ENCODE assay signal across 7 cellular contexts in the genomic region with DNA sequence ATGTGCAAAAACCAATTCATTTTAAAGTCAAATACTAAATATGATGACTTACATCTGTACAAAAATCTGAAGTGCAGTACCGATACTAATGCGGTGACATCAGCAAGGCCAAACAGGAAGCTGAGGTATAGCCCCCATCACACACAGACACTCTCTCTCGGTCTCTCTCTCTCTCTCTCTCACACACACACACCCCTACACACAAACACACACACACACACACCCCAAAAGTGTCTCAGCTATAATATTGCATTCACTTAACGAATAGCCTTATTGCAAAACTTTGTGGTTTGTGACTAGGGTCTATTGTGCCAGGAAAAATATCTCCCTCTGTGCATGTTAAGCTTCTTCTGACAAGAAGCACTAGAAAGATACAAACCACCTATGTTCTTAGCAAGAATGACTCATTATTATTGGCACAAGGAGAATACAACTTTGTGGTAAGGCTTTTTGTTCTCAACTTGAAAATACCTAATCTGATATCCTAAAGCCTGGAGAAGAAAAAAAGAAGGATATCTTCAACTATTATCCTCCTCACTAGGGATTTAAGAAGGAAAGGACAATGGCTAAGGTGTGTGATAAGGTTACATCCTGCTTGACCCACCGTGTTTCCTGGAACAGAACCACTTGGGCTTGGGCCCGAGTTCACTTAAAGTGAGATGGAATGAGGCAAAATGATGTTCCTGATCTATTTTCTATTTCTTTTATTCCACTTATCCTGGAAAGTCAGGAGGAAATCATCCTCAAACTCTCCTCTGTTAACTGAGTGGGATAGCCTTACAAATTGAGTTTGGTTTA.
DNase-seq lines count a peak whose midpoint lies in the region; ATAC-seq and TF ChIP-seq lines count a peak whose summit lies in the region.

No MANE protein-coding gene starts in this region.

- DNase-seq in brain pericyte (ENCODE audit: low read depth, low spot score) (peak; percentile 83), non-pigmented ciliary epithelial cell (ENCODE audit: low read depth) (peak; percentile 94), cerebellar cortex (ENCODE audit: low spot score) (no peak), NAMALWA (ENCODE audit: low spot score) (no peak)

- ATAC-seq in GM18907 (IDR thresholded peaks at IDR 0.05; ENCODE audit: unreplicated experiment) = peak; percentile 96
- peak; percentile 96 for ATAC-seq in HG03025 (IDR thresholded peaks at IDR 0.05; ENCODE audit: low FRiP score, unreplicated experiment)
- peak; percentile 92 for ATAC-seq in SK-N-SH treated with all-trans-retinoic acid at 6 μM for 48 hours

TF ChIP-seq in SK-N-SH treated with all-trans-retinoic acid at 6 μM for 48 hours, 23 proteins besides CTCF, POLR2A, EP300 and RAD21:
- TF ChIP-seq TCF4 (CRISPR knock-in tag; IDR thresholded peaks at IDR 0.05; ENCODE audit: borderline replicate concordance) = no peak
- peak; percentile 88 for TF ChIP-seq RARB (CRISPR knock-in tag; IDR thresholded peaks at IDR 0.05)
- TF ChIP-seq TSHZ2 (CRISPR knock-in tag; IDR thresholded peaks at IDR 0.05) = no peak
- TF ChIP-seq, protein P1, sequence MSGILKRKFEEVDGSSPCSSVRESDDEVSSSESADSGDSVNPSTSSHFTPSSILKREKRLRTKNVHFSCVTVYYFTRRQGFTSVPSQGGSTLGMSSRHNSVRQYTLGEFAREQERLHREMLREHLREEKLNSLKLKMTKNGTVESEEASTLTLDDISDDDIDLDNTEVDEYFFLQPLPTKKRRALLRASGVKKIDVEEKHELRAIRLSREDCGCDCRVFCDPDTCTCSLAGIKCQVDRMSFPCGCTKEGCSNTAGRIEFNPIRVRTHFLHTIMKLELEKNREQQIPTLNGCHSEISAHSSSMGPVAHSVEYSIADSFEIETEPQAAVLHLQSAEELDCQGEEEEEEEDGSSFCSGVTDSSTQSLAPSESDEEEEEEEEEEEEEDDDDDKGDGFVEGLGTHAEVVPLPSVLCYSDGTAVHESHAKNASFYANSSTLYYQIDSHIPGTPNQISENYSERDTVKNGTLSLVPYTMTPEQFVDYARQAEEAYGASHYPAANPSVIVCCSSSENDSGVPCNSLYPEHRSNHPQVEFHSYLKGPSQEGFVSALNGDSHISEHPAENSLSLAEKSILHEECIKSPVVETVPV (CRISPR knock-in tag; IDR thresholded peaks at IDR 0.05) = no peak
- TF ChIP-seq ISL1 (CRISPR knock-in tag; IDR thresholded peaks at IDR 0.05) = no peak
- no peak; the same call in 1 of the 2 replicates for TF ChIP-seq OSR1 (CRISPR knock-in tag; IDR thresholded peaks at IDR 0.05)
- peak; percentile 98 for TF ChIP-seq TOX (CRISPR knock-in tag; IDR thresholded peaks at IDR 0.05; ENCODE audit: borderline replicate concordance)
- TF ChIP-seq ZC3H10 (CRISPR knock-in tag; IDR thresholded peaks at IDR 0.05) = 0 out of 2 replicates have a peak, but pooled peaks have one; percentile 20
TF ChIP-seq in SK-N-SH treated with all-trans-retinoic acid at 6 μM for 48 hours: peak in this region for 3.

Comparison
In these comparisons a context has a peak if more than half of its experiments do, and no peak if none do; other contexts are left out.
1. DNase-seq: peak in brain pericyte (single experiment) and non-pigmented ciliary epithelial cell (single experiment); none in cerebellar cortex (single experiment) and NAMALWA (single experiment).
2. Peak in every context shown above with its lines, with median percentiles within 50 percentile points of each other: ATAC-seq.